ENCODE assay signal across 22 cellular contexts in the genomic region with DNA sequence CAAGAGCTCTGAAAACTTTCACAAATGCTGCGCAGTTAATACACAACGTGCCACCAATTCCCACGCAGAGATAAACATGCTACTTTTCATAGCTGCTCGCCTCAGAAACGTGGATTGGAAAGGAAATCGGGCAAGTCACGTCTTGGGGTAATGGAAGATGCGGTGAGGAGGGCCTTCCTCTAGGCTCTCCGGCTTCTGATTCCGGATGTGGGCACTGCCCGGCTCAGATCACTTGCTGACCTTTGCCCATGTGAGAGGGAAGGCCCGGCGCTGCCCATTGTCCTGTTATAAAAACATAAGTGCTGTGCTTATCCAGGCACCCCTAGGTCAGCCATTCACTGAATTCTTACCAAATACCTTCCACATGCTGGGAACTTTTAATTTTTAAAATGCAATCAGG. TPM values are rescaled to one million over a fixed set of nuclear protein-coding genes. Genes with fewer than 3 reads are reported as not detected.
A peak's percentile ranks its signal among the peaks of the same experiment; 100 is the strongest.
DNase-seq lines count a peak whose midpoint lies in the region; ATAC-seq and TF ChIP-seq lines count a peak whose summit lies in the region.
"Had no signal": no experiment of that assay in that cellular context is flagged by ENCODE, and none has a peak within 500 bp of the region (broad histone marks: within the 10 kb centered on the region; RNA-seq: fewer than 3 reads in every experiment).

No MANE protein-coding gene starts in this region.

- H3K79me2 ChIP-seq in KMS-11 (ENCODE audit: insufficient read depth, low read depth) = peaks cover 65% of the 10 kb centered on the region

- H3K27ac Mint-ChIP-seq in endodermal cell (no peak overlapping the region), mesothelial cell of epicardium (no peak overlapping the region)
- H3K27ac Mint-ChIP-seq: activated CD8-positive, alpha-beta memory T cell treated with anti-CD3 and anti-CD28 coated beads, Interleukin-2, amount 10 ng/mL, durations not matched to agents 7 days and 5 days had no signal

- H3K36me3 ChIP-seq in BE2C (no peaks in the 10 kb centered on the region), KMS-11 (ENCODE audit: insufficient read depth) (no peaks in the 10 kb centered on the region), endodermal cell (ENCODE audit: control insufficient read depth, insufficient read depth, low read length) (peaks cover 3% of the 10 kb centered on the region)
- H3K36me3 ChIP-seq: adrenal gland, heart right ventricle had no signal

- DNase-seq in BE2C = no peak
- no peak for DNase-seq in endodermal cell
- no peak for DNase-seq in mesothelial cell of epicardium (ENCODE audit: low spot score in 2 of 2, unreplicated experiment in 2 of 2)
- no peak for DNase-seq in RPMI8226
- DNase-seq in stimulated activated CD4-positive, alpha-beta T cell treated with anti-CD3 and anti-CD28 coated beads, Interleukin-12 subunit alpha, Interleukin-12 subunit beta, amount 100 ng/mL, for 4 hours = no peak
- no peak for DNase-seq in amniotic stem cell (lab: John Stamatoyannopoulos, UW)
- DNase-seq: activated CD4-positive, alpha-beta T cell treated with anti-CD3 and anti-CD28 coated beads for 4 hours; activated CD8-positive, alpha-beta memory T cell treated with anti-CD3 and anti-CD28 coated beads, Interleukin-2, amount 10 ng/mL, durations not matched to agents 7 days and 5 days; adrenal gland; DMS 273 treated with DMSO at 0.1 percent for 48 hours; effector memory CD4-positive, alpha-beta T cell; heart right ventricle; kidney; mesenchymal stem cell; NCI-H2029 treated with DMSO at 0.1 percent for 48 hours; nucleus accumbens; SW 1271; testis had no signal

- 75 to 77% methylated on average over 12 to 13 of the region's 13 CpGs for WGBS in endodermal cell (ENCODE audit: insufficient coverage in 1 of 2, insufficient read length in 1 of 2), 2 experiments

- no peaks in the 10 kb centered on the region for H3K9me3 ChIP-seq in BE2C
- no peaks in the 10 kb centered on the region for H3K9me3 ChIP-seq in endodermal cell (ENCODE audit: control insufficient read depth, low read length)
- H3K9me3 ChIP-seq: adrenal gland, heart right ventricle, testis had no signal

- H3K27me3 Mint-ChIP-seq in endodermal cell (ENCODE audit: insufficient read depth) = peaks cover 76% of the 10 kb centered on the region
- peaks cover 93% of the 10 kb centered on the region for H3K27me3 Mint-ChIP-seq in mesothelial cell of epicardium (ENCODE audit: low read depth)

- H3K4me3 ChIP-seq in BE2C (ENCODE audit: low read depth, low read length) (peak overlapping the region; percentile 61), KMS-11 (IDR thresholded peaks at IDR 0.05; ENCODE audit: insufficient read depth, low read depth, low read length) (no peak overlapping the region), endodermal cell (ENCODE audit: low read length) (peak overlapping the region; percentile 83)
- H3K4me3 ChIP-seq: adrenal gland, K562 had no signal

- H3K27me3 ChIP-seq in BE2C = peaks cover 24% of the 10 kb centered on the region; the same call in 1 of the 2 replicates
- no peaks in the 10 kb centered on the region for H3K27me3 ChIP-seq in KMS-11 (ENCODE audit: insufficient read depth, low read depth)
- H3K27me3 ChIP-seq in endodermal cell (ENCODE audit: control insufficient read depth, insufficient read depth, low read length, poor library complexity, severe bottlenecking) = peaks cover 18% of the 10 kb centered on the region
- H3K27me3 ChIP-seq: testis had no signal

- H3K4me1 ChIP-seq in BE2C (no peaks in the 10 kb centered on the region), KMS-11 (ENCODE audit: low read depth, poor library complexity, severe bottlenecking) (peaks cover 24% of the 10 kb centered on the region), endodermal cell (ENCODE audit: control insufficient read depth, insufficient read depth, low read length) (peaks cover 13% of the 10 kb centered on the region)
- H3K4me1 ChIP-seq: adrenal gland had no signal

- H3K9ac ChIP-seq in KMS-11 = peak overlapping the region; percentile 89
- no peak overlapping the region for H3K9ac ChIP-seq in endodermal cell (ENCODE audit: extremely low read depth, low read length, poor library complexity, severe bottlenecking)

- peaks cover 23% of the 10 kb centered on the region for H3K4me1 Mint-ChIP-seq in endodermal cell
- peaks cover 17% of the 10 kb centered on the region for H3K4me1 Mint-ChIP-seq in mesothelial cell of epicardium

- TF ChIP-seq CTCF in BE2C (IDR thresholded peaks at IDR 0.05; ENCODE audit: low read depth, low read length) = no peak
- TF ChIP-seq CTCF in KMS-11 (conservative IDR thresholded peaks at IDR 0.05; ENCODE audit: low read depth, low read length) = no peak
- TF ChIP-seq CTCF in endodermal cell (conservative IDR thresholded peaks at IDR 0.05) = no peak
- no peak for TF ChIP-seq CTCF in mesothelial cell of epicardium (IDR thresholded peaks at IDR 0.05; ENCODE audit: unreplicated experiment)

- H3K36me3 Mint-ChIP-seq in endodermal cell (ENCODE audit: low read depth) (peaks cover 2% of the 10 kb centered on the region), mesothelial cell of epicardium (peaks cover 3% of the 10 kb centered on the region)
- H3K36me3 Mint-ChIP-seq: activated CD8-positive, alpha-beta memory T cell treated with anti-CD3 and anti-CD28 coated beads, Interleukin-2, amount 10 ng/mL, durations not matched to agents 7 days and 5 days had no signal

- H2AFZ ChIP-seq in KMS-11 (ENCODE audit: low read depth) = peak overlapping the region; percentile 47; the same call in 1 of the 2 replicates

- 0 out of 2 replicates have a peak, but pooled peaks cover 3% of the 10 kb centered on the region for H4K20me1 ChIP-seq in KMS-11 (ENCODE audit: insufficient read depth)

- peak overlapping the region; percentile 79 for H3K4me3 Mint-ChIP-seq in endodermal cell
- peak overlapping the region; percentile 93 for H3K4me3 Mint-ChIP-seq in mesothelial cell of epicardium
- H3K4me3 Mint-ChIP-seq: activated CD8-positive, alpha-beta memory T cell treated with anti-CD3 and anti-CD28 coated beads, Interleukin-2, amount 10 ng/mL, durations not matched to agents 7 days and 5 days had no signal

- H3K27ac ChIP-seq in KMS-11 (peak overlapping the region; percentile 93; the same call in 1 of the 2 replicates), endodermal cell (ENCODE audit: low read depth, low read length) (no peak overlapping the region)
- H3K27ac ChIP-seq: adrenal gland, C4-2B, heart right ventricle, testis had no signal

- ATAC-seq in GM21515 (IDR thresholded peaks at IDR 0.05; ENCODE audit: unreplicated experiment) = no peak
- ATAC-seq: activated CD8-positive, alpha-beta memory T cell treated with anti-CD3 and anti-CD28 coated beads, Interleukin-2, amount 10 ng/mL, durations not matched to agents 7 days and 5 days; K562 had no signal

- H3K4me2 ChIP-seq in KMS-11 = peak overlapping the region; percentile 87

- no peaks in the 10 kb centered on the region for H3K9me3 Mint-ChIP-seq in endodermal cell
- peaks cover 5% of the 10 kb centered on the region for H3K9me3 Mint-ChIP-seq in mesothelial cell of epicardium

RNA-seq across cellular contexts. Expression of gene ST8SIA2, which starts 1.9 kb away (rescaled TPM):
- polyA plus RNA-seq in BE2C (2012; ENCODE audit: insufficient read depth, insufficient read length, low read depth) = 9.6 TPM
- total RNA-seq in endodermal cell = 1 to 10 TPM; 8.1 to 8.9 TPM
- polyA plus RNA-seq in endodermal cell (2013, experiment 1 of 2) = 26.1 TPM
- 23.9 TPM for polyA plus RNA-seq in endodermal cell (2013, experiment 2 of 2)
- total RNA-seq in mesothelial cell of epicardium = 10.8 to 12.1 TPM (median 11.6 TPM) in 3 replicates
- total RNA-seq: activated CD8-positive, alpha-beta memory T cell treated with anti-CD3 and anti-CD28 coated beads, Interleukin-2, amount 10 ng/mL, durations not matched to agents 7 days and 5 days; K562 had no signal
- polyA plus RNA-seq: K562 had no signal
